Comparison of ENCODE assay signal across 27 cellular contexts in genomic region chr7:82464372-82464771, GRCh38.
"Had no signal": no experiment of that assay in that cellular context is flagged by ENCODE, and none has a peak within 500 bp of the region (broad histone marks: within the 10 kb centered on the region; RNA-seq: fewer than 3 reads in every experiment).

No MANE protein-coding gene starts in this region.

- FAIRE-seq: endometrium, endothelial cell of umbilical vein had no signal

- H3K4me1 ChIP-seq: colonic mucosa, esophagus squamous epithelium, foreskin keratinocyte, gastroesophageal sphincter had no signal

- H3K36me3 ChIP-seq: colonic mucosa, esophagus muscularis mucosa, esophagus squamous epithelium, gastrocnemius medialis, gastroesophageal sphincter, heart left ventricle, heart right ventricle had no signal

- H2AFZ ChIP-seq: hepatocyte had no signal

- H3K4me2 ChIP-seq: hepatocyte had no signal

- DNase-seq: colonic mucosa; cortex of kidney; dermis blood vessel endothelial cell; dorsolateral prefrontal cortex; effector CD4-positive, alpha-beta T cell; effector CD8-positive, alpha-beta T cell; effector memory CD4-positive, alpha-beta T cell; effector memory CD8-positive, alpha-beta T cell; endodermal cell; erythroblast; esophagus squamous epithelium; foreskin fibroblast; foreskin keratinocyte; foreskin melanocyte; gastrocnemius medialis; glutamatergic neuron; head of caudate nucleus; heart left ventricle; heart right ventricle had no signal

- H3K27ac ChIP-seq: colonic mucosa, coronary artery, dorsolateral prefrontal cortex, epithelial cell of prostate, esophagus muscularis mucosa, esophagus squamous epithelium, foreskin keratinocyte, gastrocnemius medialis, gastroesophageal sphincter, heart left ventricle, heart right ventricle, hepatocyte had no signal

- H3K4me3 ChIP-seq: colonic mucosa, coronary artery, dorsolateral prefrontal cortex, esophagus muscularis mucosa, esophagus squamous epithelium, gastrocnemius medialis, gastroesophageal sphincter, heart left ventricle, heart right ventricle, hepatocyte had no signal

- ATAC-seq: effector memory CD8-positive, alpha-beta T cell; esophagus mucosa; foreskin keratinocyte; gastrocnemius medialis; gastroesophageal sphincter; heart left ventricle; heart right ventricle had no signal

- H3K27me3 ChIP-seq: colonic mucosa, dorsolateral prefrontal cortex, esophagus muscularis mucosa, esophagus squamous epithelium, gastrocnemius medialis, gastroesophageal sphincter, heart left ventricle, heart right ventricle, hepatocyte had no signal

- H3K9me3 ChIP-seq: colonic mucosa, esophagus squamous epithelium, gastrocnemius medialis, gastroesophageal sphincter had no signal

- H3K79me2 ChIP-seq: hepatocyte had no signal
